ENCODE assay signal across 8 cellular contexts in the genomic region with DNA sequence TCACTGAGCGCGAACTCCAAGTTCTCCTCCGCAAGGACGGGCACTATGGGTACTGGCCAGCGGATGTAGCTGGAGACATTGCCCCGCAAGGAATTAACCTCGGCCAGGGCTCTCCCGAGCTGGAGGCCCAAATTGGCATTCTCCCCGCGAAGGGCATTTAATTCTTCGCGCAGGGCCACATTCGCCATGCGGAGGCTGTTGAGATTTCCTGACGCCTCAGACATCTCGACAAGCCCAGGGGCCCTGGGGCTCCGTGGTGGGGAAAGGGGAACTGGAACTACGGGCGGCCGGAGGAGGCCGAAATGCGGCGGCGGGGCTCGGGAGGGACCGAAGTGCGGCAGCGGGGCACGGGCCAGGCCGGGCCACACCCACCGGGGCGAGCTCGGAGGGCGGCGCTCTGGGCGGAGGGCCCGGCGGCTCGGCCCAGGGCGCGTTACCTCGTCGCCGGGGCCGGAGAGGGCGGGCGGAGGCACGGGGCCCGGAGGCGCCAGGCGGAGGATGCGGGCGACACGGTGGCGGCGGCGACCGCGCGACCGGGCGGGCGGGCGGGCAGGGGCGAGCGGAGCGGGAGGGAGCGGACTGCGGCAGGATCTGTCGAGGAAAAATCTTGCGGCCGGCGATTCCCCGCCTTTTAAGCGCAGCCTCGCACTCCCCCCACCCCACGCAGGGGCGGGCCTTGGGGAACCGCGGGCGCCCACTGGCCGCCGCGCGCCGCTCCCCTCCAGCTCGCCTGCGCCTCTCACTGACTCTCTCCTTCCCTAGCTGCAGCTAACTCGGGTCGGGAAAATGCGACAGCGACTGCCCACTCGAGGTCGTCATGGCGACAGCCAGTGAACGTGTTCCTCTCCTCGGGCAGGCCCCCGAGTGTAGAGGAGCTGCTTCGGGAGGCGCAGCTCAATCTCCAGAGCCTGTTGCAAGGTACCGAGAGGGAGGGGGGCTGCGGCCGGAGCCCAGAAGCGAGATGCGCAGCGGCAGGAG. TPM values are rescaled to one million over a fixed set of nuclear protein-coding genes. Genes with fewer than 3 reads are reported as not detected.
DNase-seq lines count a peak whose midpoint lies in the region; ATAC-seq and TF ChIP-seq lines count a peak whose summit lies in the region.

A gene (minus strand): TSS at position 599 of the 978 bp plus-strand sequence.

- H3K36me3 ChIP-seq in ES-I3 (ENCODE audit: insufficient read depth, low read length) (peaks cover 2% of the 10 kb centered on the region; the same call in 1 of the 2 replicates), kidney epithelial cell (ENCODE audit: control insufficient read depth, insufficient read depth, low read length) (no peaks in the 10 kb centered on the region), Karpas-422 (ENCODE audit: insufficient read depth, low read length) (no peaks in the 10 kb centered on the region)

- H2AFZ ChIP-seq in Karpas-422 (ENCODE audit: low read length): no peak within 1 kb of the TSS

- peaks cover 3% of the 10 kb centered on the region for H3K27me3 ChIP-seq in kidney epithelial cell (ENCODE audit: control insufficient read depth, insufficient read depth, low read length)
- no peaks in the 10 kb centered on the region for H3K27me3 ChIP-seq in Karpas-422 (ENCODE audit: low read length)

- peak within 1 kb of the TSS; percentile 55 for H3K4me3 ChIP-seq in choroid plexus epithelial cell (ENCODE audit: low read depth, low read length)
- H3K4me3 ChIP-seq in kidney epithelial cell (ENCODE audit: low read depth, low read length): peak within 1 kb of the TSS; percentile 38
- H3K4me3 ChIP-seq in Karpas-422 (ENCODE audit: low read length): no peak within 1 kb of the TSS

- no peaks in the 10 kb centered on the region for H3K9me2 ChIP-seq in Karpas-422 (replicated peaks; ENCODE audit: insufficient read depth, low read length)

- no peaks in the 10 kb centered on the region for H4K20me1 ChIP-seq in Karpas-422 (ENCODE audit: insufficient read depth, low read depth, low read length)

- no peaks in the 10 kb centered on the region for H3K9me3 ChIP-seq in ES-I3 (ENCODE audit: control insufficient read depth, insufficient read depth, low read length)
- no peaks in the 10 kb centered on the region for H3K9me3 ChIP-seq in Karpas-422 (ENCODE audit: low read length)

- H3K4me2 ChIP-seq in Karpas-422 (ENCODE audit: low read depth, low read length, poor library complexity, severe bottlenecking): no peak within 1 kb of the TSS

- H3K9ac ChIP-seq in ES-I3 (ENCODE audit: low read depth, low read length): peak within 1 kb of the TSS; percentile 53; the same call in 1 of the 2 replicates
- no peak within 1 kb of the TSS for H3K9ac ChIP-seq in Karpas-422 (ENCODE audit: low read length)

- TF ChIP-seq CTCF in choroid plexus epithelial cell (conservative IDR thresholded peaks at IDR 0.05; ENCODE audit: low read depth, low read length) (no peak), kidney epithelial cell (IDR thresholded peaks at IDR 0.05; ENCODE audit: insufficient read depth, low read length, poor library complexity, severe bottlenecking) (no peak)

- H3K4me1 ChIP-seq in ES-I3 (ENCODE audit: insufficient read depth, low read length) (peaks cover 8% of the 10 kb centered on the region), Karpas-422 (ENCODE audit: low read length) (no peaks in the 10 kb centered on the region)

- no peaks in the 10 kb centered on the region for H3K79me2 ChIP-seq in Karpas-422 (ENCODE audit: low read length)

- DNase-seq in NCI-H2107 (lab: John Stamatoyannopoulos, UW) (peak; percentile 83), choroid plexus epithelial cell (ENCODE audit: low read depth) (peak; percentile 87), kidney epithelial cell (ENCODE audit: low read depth) (peak; percentile 42), Karpas-422 (no peak)
- peak; percentile 53 for DNase-seq in activated CD4-positive, alpha-beta T cell treated with anti-CD3 and anti-CD28 coated beads for 48 hours
- peak; percentile 25 to 36 for DNase-seq in stimulated activated CD4-positive, alpha-beta T cell treated with anti-CD3 and anti-CD28 coated beads, Interleukin-12 subunit alpha, Interleukin-12 subunit beta, amount 100 ng/mL, for 24 hours (ENCODE audit: low read depth in 2 of 2)

- no peak within 1 kb of the TSS for H3K27ac ChIP-seq in Karpas-422 (ENCODE audit: low read length)

- peak; percentile 67 for ATAC-seq in HG02642 (IDR thresholded peaks at IDR 0.05; ENCODE audit: poor library complexity, unreplicated experiment)

RNA-seq across cellular contexts. Expression of the gene that starts here (rescaled TPM):
- total RNA-seq in kidney epithelial cell: 2.3 and 2.7 TPM in 2 replicates
- 0.07 TPM in 1 of 2 replicates, not detected in the other for total RNA-seq in Karpas-422 (2014; rRNA removed; shearing (Covaris generic); ENCODE audit: low replicate concordance)
